20 cellular contexts compared by ENCODE assay signal in the genomic region with DNA sequence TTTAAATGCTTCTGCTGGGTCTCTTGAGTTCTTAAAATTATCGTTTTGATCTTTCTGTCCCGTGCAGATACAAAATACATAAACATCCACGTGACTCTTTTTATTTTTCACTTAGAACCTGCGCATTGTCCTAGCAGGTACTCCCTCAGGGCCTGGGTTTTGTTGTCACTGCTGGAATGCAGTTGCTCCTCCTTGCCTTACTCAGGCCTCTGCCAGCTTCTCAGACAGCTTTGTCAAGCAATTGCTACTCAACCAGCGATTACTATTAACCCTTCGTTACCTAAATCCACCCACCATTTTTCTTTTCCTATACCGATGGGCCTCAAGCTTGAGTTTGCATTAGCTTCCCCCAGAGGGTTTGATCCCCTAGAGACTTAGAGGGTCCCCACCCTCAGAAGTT.
DNase-seq lines count a peak whose midpoint lies in the region; TF ChIP-seq lines count a peak whose summit lies in the region.
"Had no signal": no experiment of that assay in that cellular context is flagged by ENCODE, and none has a peak within 500 bp of the region (broad histone marks: within the 10 kb centered on the region; RNA-seq: fewer than 3 reads in every experiment).

No MANE protein-coding gene starts in this region.

- H2AFZ ChIP-seq in H9 (ENCODE audit: low read length), result no peak overlapping the region

- no peak overlapping the region for H2BK120ac ChIP-seq in H9 (ENCODE audit: low read depth, low read length, poor library complexity, severe bottlenecking)

- no peak overlapping the region for H3K23ac ChIP-seq in H9 (ENCODE audit: insufficient read length, low read depth, low read length)

- H3K18ac ChIP-seq in H9 (ENCODE audit: insufficient read length, low read depth, low read length), result no peak overlapping the region

- H3K4me1 Mint-ChIP-seq in H9, result peaks cover 36 to 45% of the 10 kb centered on the region in 2 experiments
- H3K4me1 Mint-ChIP-seq: CD8-positive, alpha-beta memory T cell had no signal

- H3K9me3 ChIP-seq in H9 (ENCODE audit: control insufficient read depth, low read depth, low read length) (no peaks in the 10 kb centered on the region), suprapubic skin (peaks cover 4% of the 10 kb centered on the region)

- no peak for TF ChIP-seq POLR2A in suprapubic skin (IDR thresholded peaks at IDR 0.05)

- peak overlapping the region; percentile 16 to 90 (median 59); a peak in 3 of 7 replicates for H3K27ac Mint-ChIP-seq in H9
- H3K27ac Mint-ChIP-seq: CD8-positive, alpha-beta memory T cell; T-helper 1 cell treated with Interleukin-12 subunit alpha and Interleukin-12 subunit beta and Interleukin-4 antibody, amounts not matched to agents 30 μg/mL and 1 μg/mL, for 36 hours had no signal

- WGBS in H9 (ENCODE audit: extremely low coverage, insufficient read length, low lambda C conversion rate), result no CpG with 5 or more reads among the region's 7 CpGs
- 17% methylated on average over 7 of the region's 7 CpGs for WGBS in suprapubic skin

- H3T11ph ChIP-seq in H9 (ENCODE audit: low read length), result no peak overlapping the region

- H3K4me3 Mint-ChIP-seq in H9, result peak overlapping the region in 1 of 2 experiments; percentile 5; a peak in 1 of 5 replicates
- H3K4me3 Mint-ChIP-seq: CD8-positive, alpha-beta memory T cell; T-helper 1 cell treated with Interleukin-12 subunit alpha and Interleukin-12 subunit beta and Interleukin-4 antibody, amounts not matched to agents 30 μg/mL and 1 μg/mL, for 36 hours had no signal

- H3K4me2 ChIP-seq in H9 (ENCODE audit: insufficient read depth, insufficient read length, low read length), result no peak overlapping the region
- H3K4me2 ChIP-seq: KMS-11 had no signal

- TF ChIP-seq CTCF in H9 (conservative IDR thresholded peaks at IDR 0.05), result no peak
- TF ChIP-seq CTCF in suprapubic skin (IDR thresholded peaks at IDR 0.05), result no peak

- no peak overlapping the region for H3K4me3 ChIP-seq in suprapubic skin

- H3K79me2 ChIP-seq in H9 (ENCODE audit: insufficient read depth, low read length), result no peaks in the 10 kb centered on the region

- peak; percentile 56 for DNase-seq in H9
- peak; percentile 54 for DNase-seq in ecto neural progenitor cell (ENCODE audit: low spot score)
- peak; percentile 21 for DNase-seq in left kidney (ENCODE audit: low read depth, low spot score)
- no peak for DNase-seq in suprapubic skin (ENCODE audit: low spot score in 2 of 2)
- DNase-seq in HEK293T (ENCODE audit: extremely low spot score), result no peak
- DNase-seq in medulla oblongata (ENCODE audit: extremely low spot score), result no peak
- DNase-seq in GM03348 (ENCODE audit: low spot score), result no peak
- DNase-seq: ACHN; C1 segment of cervical spinal cord; CD8-positive, alpha-beta memory T cell; DMS79; NCI-H1417; NCI-H187 treated with DMSO at 0.1 percent for 48 hours; NCI-H2171; NCI-H748 treated with DMSO at 0.1 percent for 48 hours; PC-3; RPMI8226; SHP77 treated with DMSO at 0.1 percent for 48 hours had no signal

- no peaks in the 10 kb centered on the region for H3K23me2 ChIP-seq in H9 (ENCODE audit: insufficient read length, low read depth, low read length, poor library complexity, severe bottlenecking)

- no peak for TF ChIP-seq EP300 in suprapubic skin (IDR thresholded peaks at IDR 0.05)

- no peaks in the 10 kb centered on the region for H3K36me3 ChIP-seq in suprapubic skin

- H2BK5ac ChIP-seq in H9 (ENCODE audit: insufficient read length, low read length), result no peak overlapping the region

- H4K20me1 ChIP-seq in H9 (ENCODE audit: control insufficient read depth, insufficient read depth, insufficient read length), result no peaks in the 10 kb centered on the region

- H2BK20ac ChIP-seq in H9 (ENCODE audit: low read depth, low read length, poor library complexity, severe bottlenecking), result no peak overlapping the region

- no peaks in the 10 kb centered on the region for H3K79me1 ChIP-seq in H9 (ENCODE audit: insufficient read depth, low read depth, low read length, poor library complexity, severe bottlenecking)

- H3K56ac ChIP-seq in H9 (ENCODE audit: insufficient read length, low read depth, low read length), result no peak overlapping the region

- H4K8ac ChIP-seq in H9 (replicated peaks; ENCODE audit: insufficient read length, low read depth, low read length), result no peak overlapping the region

- no peak overlapping the region for H3K14ac ChIP-seq in H9 (ENCODE audit: insufficient read depth, low read length)

- H4K91ac ChIP-seq in H9 (ENCODE audit: insufficient read length, low read depth, low read length), result no peak overlapping the region

- no peak overlapping the region for H3K4ac ChIP-seq in H9 (ENCODE audit: low read depth, low read length)

- H3K4me1 ChIP-seq in H9 (ENCODE audit: insufficient read depth, low read length) (no peaks in the 10 kb centered on the region), suprapubic skin (no peaks in the 10 kb centered on the region)

- peaks cover 0 to 6% (median 2%) of the 10 kb centered on the region in 3 experiments; a peak in 3 of 7 replicates for H3K36me3 Mint-ChIP-seq in H9 (ENCODE audit: insufficient read depth in 1 of 3, low read depth in 3 of 3)
- H3K36me3 Mint-ChIP-seq: CD8-positive, alpha-beta memory T cell had no signal

- no peak overlapping the region for H3K9ac ChIP-seq in H9 (ENCODE audit: extremely low read depth, insufficient read length, low read length)
- H3K9ac ChIP-seq: KMS-11 had no signal

- no peaks in the 10 kb centered on the region; the same call in 1 of the 2 replicates for H3K27me3 Mint-ChIP-seq in H9 (ENCODE audit: low read depth)
- H3K27me3 Mint-ChIP-seq: CD8-positive, alpha-beta memory T cell had no signal

- no peak overlapping the region for H2BK15ac ChIP-seq in H9 (ENCODE audit: low read depth, low read length)

- no peak overlapping the region for H4K5ac ChIP-seq in H9 (ENCODE audit: insufficient read length, low read depth, low read length)

- peaks cover 0 to 5% of the 10 kb centered on the region in 2 experiments; a peak in 2 of 5 replicates for H3K9me3 Mint-ChIP-seq in H9

- H2BK12ac ChIP-seq in H9 (ENCODE audit: insufficient read length, low read depth, low read length), result no peak overlapping the region

- no peak overlapping the region for H2AK5ac ChIP-seq in H9 (ENCODE audit: insufficient read length, low read length)

- H3K27me3 ChIP-seq in H9 (ENCODE audit: insufficient read depth, low read length) (no peaks in the 10 kb centered on the region), suprapubic skin (no peaks in the 10 kb centered on the region)

- POLR2A ChIA-PET in HEK293T (lab: Yijun Ruan, JAX), result no interaction called here

- CTCF ChIA-PET in HEK293T (lab: Yijun Ruan, JAX), result no interaction called here

- no peak overlapping the region for H3K27ac ChIP-seq in H9 (ENCODE audit: insufficient read length, low read depth, low read length)
- peak overlapping the region; percentile 20 for H3K27ac ChIP-seq in suprapubic skin
- H3K27ac ChIP-seq: KMS-11 had no signal

TF ChIP-seq in HEK293T, 16 proteins besides CTCF, POLR2A, EP300 and RAD21:
- TF ChIP-seq SUZ12 (IDR thresholded peaks at IDR 0.05) (no peak), FOXM1 (IDR thresholded peaks at IDR 0.05; ENCODE audit: borderline replicate concordance) (no peak), SP1 (IDR thresholded peaks at IDR 0.05) (no peak), NFRKB (IDR thresholded peaks at IDR 0.05) (no peak), BHLHE40 (IDR thresholded peaks at IDR 0.05; ENCODE audit: borderline replicate concordance) (no peak), LEF1 (IDR thresholded peaks at IDR 0.05; ENCODE audit: borderline replicate concordance) (no peak), ARNT (IDR thresholded peaks at IDR 0.05) (no peak), FOXK2 (IDR thresholded peaks at IDR 0.05) (no peak), CTBP1 (IDR thresholded peaks at IDR 0.05; ENCODE audit: borderline replicate concordance) (no peak), HDGF (IDR thresholded peaks at IDR 0.05; ENCODE audit: borderline replicate concordance) (no peak), ZNF384 (IDR thresholded peaks at IDR 0.05) (no peak), L3MBTL2 (conservative IDR thresholded peaks at IDR 0.05) (no peak)
- TF ChIP-seq, protein P1, sequence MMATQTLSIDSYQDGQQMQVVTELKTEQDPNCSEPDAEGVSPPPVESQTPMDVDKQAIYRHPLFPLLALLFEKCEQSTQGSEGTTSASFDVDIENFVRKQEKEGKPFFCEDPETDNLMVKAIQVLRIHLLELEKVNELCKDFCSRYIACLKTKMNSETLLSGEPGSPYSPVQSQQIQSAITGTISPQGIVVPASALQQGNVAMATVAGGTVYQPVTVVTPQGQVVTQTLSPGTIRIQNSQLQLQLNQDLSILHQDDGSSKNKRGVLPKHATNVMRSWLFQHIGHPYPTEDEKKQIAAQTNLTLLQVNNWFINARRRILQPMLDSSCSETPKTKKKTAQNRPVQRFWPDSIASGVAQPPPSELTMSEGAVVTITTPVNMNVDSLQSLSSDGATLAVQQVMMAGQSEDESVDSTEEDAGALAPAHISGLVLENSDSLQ (IDR thresholded peaks at IDR 0.05), result no peak

Comparison
In these comparisons a context has a peak if more than half of its experiments do, and no peak if none do; other contexts are left out.
1. DNase-seq: peak in H9 (single experiment), ecto neural progenitor cell (single experiment) and left kidney (single experiment); none in suprapubic skin (0 of 2), HEK293T (single experiment), medulla oblongata (single experiment) and GM03348 (single experiment).